ENCODE assay signal across 16 cellular contexts in the genomic region with DNA sequence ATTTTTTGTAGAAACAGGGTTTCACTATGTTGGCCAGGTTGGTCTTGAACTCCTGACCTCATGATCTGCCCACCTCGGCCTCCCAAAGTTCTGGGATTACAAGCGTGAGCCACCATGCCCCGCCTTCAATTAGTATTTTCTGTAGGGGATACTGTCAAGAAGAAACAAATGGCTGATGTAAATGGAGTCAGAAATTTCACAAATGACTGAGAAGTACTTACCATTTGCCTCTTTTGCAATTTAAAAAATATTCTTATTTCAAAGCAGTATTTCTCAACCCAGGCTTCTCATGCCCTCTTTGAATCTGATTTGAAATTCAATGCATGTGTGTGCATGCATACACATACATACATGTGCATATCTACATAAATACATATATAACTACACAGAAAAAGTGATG. TPM values are rescaled to one million over a fixed set of nuclear protein-coding genes. Genes with fewer than 3 reads are reported as not detected.
DNase-seq lines count a peak whose midpoint lies in the region; ATAC-seq, FAIRE-seq and TF ChIP-seq lines count a peak whose summit lies in the region.
"Had no signal": no experiment of that assay in that cellular context is flagged by ENCODE, and none has a peak within 500 bp of the region (broad histone marks: within the 10 kb centered on the region; RNA-seq: fewer than 3 reads in every experiment).

No MANE protein-coding gene starts in this region.

- DNase-seq in activated naive CD4-positive, alpha-beta T cell treated with anti-CD3 and anti-CD28 coated beads for 36 hours, result no peak
- no peak for DNase-seq in activated naive CD4-positive, alpha-beta T cell treated with Interleukin-2 at 50 U/mL for 16 hours
- DNase-seq in HL-60 (ENCODE audit: low read depth in 1 of 2, low spot score in 1 of 2) (no peak), posterior cingulate gyrus (no peak), GM12891 (ENCODE audit: insufficient read length, low spot score) (no peak), NCI-H1436 treated with DMSO at 0.1 percent for 48 hours (lab: John Stamatoyannopoulos, UW) (no peak)
- no peak for DNase-seq in activated naive CD8-positive, alpha-beta T cell treated with anti-CD3 and anti-CD28 coated beads for 36 hours
- no peak for DNase-seq in stimulated activated effector memory CD8-positive, alpha-beta T cell treated with anti-CD3 and anti-CD28 coated beads, Interleukin-12 subunit alpha, Interleukin-12 subunit beta, amount 100 ng/mL, for 72 hours (ENCODE audit: low spot score in 2 of 2)
- DNase-seq: caudate nucleus; DMS 273 treated with DMSO at 0.1 percent for 48 hours; effector CD4-positive, alpha-beta T cell; HCEC 1CT; hippocampal formation; NCI-H526 treated with DMSO at 0.1 percent for 48 hours; right cardiac atrium had no signal

- peak overlapping the region; percentile 70 for H3K27ac Mint-ChIP-seq in activated naive CD4-positive, alpha-beta T cell treated with anti-CD3 and anti-CD28 coated beads for 36 hours
- peak overlapping the region; percentile 70 for H3K27ac Mint-ChIP-seq in activated naive CD8-positive, alpha-beta T cell treated with anti-CD3 and anti-CD28 coated beads for 36 hours
- H3K27ac Mint-ChIP-seq in stimulated activated effector memory CD8-positive, alpha-beta T cell treated with anti-CD3 and anti-CD28 coated beads, Interleukin-12 subunit alpha, Interleukin-12 subunit beta, amount 100 ng/mL, for 72 hours, result no peak overlapping the region

- intact Hi-C loops in activated naive CD4-positive, alpha-beta T cell treated with anti-CD3 and anti-CD28 coated beads for 36 hours (cut with micrococcal nuclease), result loop anchor here (10.0 kb wide), 1 partner anchor 238 kb away; the partner anchor contains the start of gene INSM2
- intact Hi-C loops in posterior cingulate gyrus (cut with DNase I), result loop anchor here (10.0 kb wide), 1 partner anchor 48 kb away; no protein-coding TSS in a partner anchor

- ATAC-seq in stimulated activated effector memory CD8-positive, alpha-beta T cell treated with anti-CD3 and anti-CD28 coated beads, Interleukin-12 subunit alpha, Interleukin-12 subunit beta, amount 100 ng/mL, for 72 hours, result no peak
- ATAC-seq: Panc1, right cardiac atrium had no signal

- CTCF ChIA-PET in activated naive CD4-positive, alpha-beta T cell treated with anti-CD3 and anti-CD28 coated beads for 36 hours (lab: Charles Lee), result interaction anchor here (0.6 to 1.2 kb wide), 5 partner anchors 9 to 157 kb away, joined by 3 to 8 read pairs (median 4); no protein-coding TSS in a partner anchor

- FAIRE-seq in GM12891 (lab: Jason Lieb, UNC), result no peak

- H3K27me3 Mint-ChIP-seq in activated naive CD4-positive, alpha-beta T cell treated with anti-CD3 and anti-CD28 coated beads for 36 hours (ENCODE audit: low read depth), result no peaks in the 10 kb centered on the region
- no peaks in the 10 kb centered on the region for H3K27me3 Mint-ChIP-seq in activated naive CD8-positive, alpha-beta T cell treated with anti-CD3 and anti-CD28 coated beads for 36 hours

- H3K36me3 Mint-ChIP-seq in activated naive CD4-positive, alpha-beta T cell treated with anti-CD3 and anti-CD28 coated beads for 36 hours (ENCODE audit: low read depth), result peaks cover 34% of the 10 kb centered on the region
- H3K36me3 Mint-ChIP-seq in activated naive CD8-positive, alpha-beta T cell treated with anti-CD3 and anti-CD28 coated beads for 36 hours, result peaks cover 52% of the 10 kb centered on the region
- peaks cover 75% of the 10 kb centered on the region for H3K36me3 Mint-ChIP-seq in stimulated activated effector memory CD8-positive, alpha-beta T cell treated with anti-CD3 and anti-CD28 coated beads, Interleukin-12 subunit alpha, Interleukin-12 subunit beta, amount 100 ng/mL, for 72 hours

- no peak for TF ChIP-seq CTCF in HL-60 (IDR thresholded peaks at IDR 0.05; ENCODE audit: insufficient read depth, low read length)

- peaks cover 61% of the 10 kb centered on the region for H3K4me1 Mint-ChIP-seq in activated naive CD4-positive, alpha-beta T cell treated with anti-CD3 and anti-CD28 coated beads for 36 hours (ENCODE audit: low read depth)
- peaks cover 60% of the 10 kb centered on the region for H3K4me1 Mint-ChIP-seq in activated naive CD8-positive, alpha-beta T cell treated with anti-CD3 and anti-CD28 coated beads for 36 hours
- peaks cover 44% of the 10 kb centered on the region for H3K4me1 Mint-ChIP-seq in stimulated activated effector memory CD8-positive, alpha-beta T cell treated with anti-CD3 and anti-CD28 coated beads, Interleukin-12 subunit alpha, Interleukin-12 subunit beta, amount 100 ng/mL, for 72 hours

- peak overlapping the region; percentile 15 for H3K4me3 Mint-ChIP-seq in activated naive CD4-positive, alpha-beta T cell treated with anti-CD3 and anti-CD28 coated beads for 36 hours
- no peak overlapping the region for H3K4me3 Mint-ChIP-seq in activated naive CD8-positive, alpha-beta T cell treated with anti-CD3 and anti-CD28 coated beads for 36 hours
- peak overlapping the region; percentile 98 for H3K4me3 Mint-ChIP-seq in stimulated activated effector memory CD8-positive, alpha-beta T cell treated with anti-CD3 and anti-CD28 coated beads, Interleukin-12 subunit alpha, Interleukin-12 subunit beta, amount 100 ng/mL, for 72 hours

- TF ChIP-seq POLR2A in GM12891 (IDR thresholded peaks at IDR 0.05; ENCODE audit: low read depth, low read length), result no peak

- H3K27me3 ChIP-seq in HL-60 (ENCODE audit: insufficient read depth, poor library complexity, severe bottlenecking), result no peaks in the 10 kb centered on the region

- H3K4me3 ChIP-seq in HL-60 (replicated peaks; ENCODE audit: insufficient read depth, low read length), result no peak overlapping the region

- peak overlapping the region; percentile 50 for H3K27ac ChIP-seq in HL-60 (replicated peaks)

- peaks cover 1% of the 10 kb centered on the region for H3K9me3 Mint-ChIP-seq in activated naive CD4-positive, alpha-beta T cell treated with anti-CD3 and anti-CD28 coated beads for 36 hours
- no peaks in the 10 kb centered on the region for H3K9me3 Mint-ChIP-seq in activated naive CD8-positive, alpha-beta T cell treated with anti-CD3 and anti-CD28 coated beads for 36 hours
- H3K9me3 Mint-ChIP-seq in stimulated activated effector memory CD8-positive, alpha-beta T cell treated with anti-CD3 and anti-CD28 coated beads, Interleukin-12 subunit alpha, Interleukin-12 subunit beta, amount 100 ng/mL, for 72 hours, result no peaks in the 10 kb centered on the region

TF ChIP-seq in GM12891, 5 proteins besides CTCF, POLR2A, EP300 and RAD21:
- TF ChIP-seq PAX5 (IDR thresholded peaks at IDR 0.05; ENCODE audit: insufficient read depth, low read length, severe bottlenecking) (no peak), SPI1 (IDR thresholded peaks at IDR 0.05; ENCODE audit: low read depth, low read length) (no peak), POLR2AphosphoS5 (IDR thresholded peaks at IDR 0.05; ENCODE audit: low read depth, low read length) (no peak), TAF1 (IDR thresholded peaks at IDR 0.05; ENCODE audit: low read depth, low read length) (no peak), POU2F2 (IDR thresholded peaks at IDR 0.05; ENCODE audit: low read depth, low read length) (no peak)
TF ChIP-seq in GM12891: peak in this region for 0.

RNA-seq across cellular contexts. Expression of gene PSMA6, which starts 4.3 kb away (rescaled TPM):
- total RNA-seq in activated naive CD4-positive, alpha-beta T cell treated with anti-CD3 and anti-CD28 coated beads for 36 hours, result 100 to 1,000 TPM; 433 to 437 TPM
- total RNA-seq in activated naive CD8-positive, alpha-beta T cell treated with anti-CD3 and anti-CD28 coated beads for 36 hours, result 100 to 1,000 TPM; 401 to 404 TPM
- polyA plus RNA-seq in GM12891 (2012; ENCODE audit: low read depth, missing spikeins), result 354 TPM
